10 cellular contexts compared by ENCODE assay signal in genomic region chr14:93104961-93105360, GRCh38. TPM values are rescaled to one million over a fixed set of nuclear protein-coding genes. Genes with fewer than 3 reads are reported as not detected.
DNase-seq lines count a peak whose midpoint lies in the region; ATAC-seq and TF ChIP-seq lines count a peak whose summit lies in the region.
"Had no signal": no experiment of that assay in that cellular context is flagged by ENCODE, and none has a peak within 500 bp of the region (broad histone marks: within the 10 kb centered on the region; RNA-seq: fewer than 3 reads in every experiment).

No MANE protein-coding gene starts in this region.

- H3K27me3 Mint-ChIP-seq in activated CD4-positive, alpha-beta T cell treated with anti-CD3 and anti-CD28 coated beads, Interleukin-2, amount 10 ng/mL, durations not matched to agents 7 days and 5 days: no peaks in the 10 kb centered on the region
- no peaks in the 10 kb centered on the region for H3K27me3 Mint-ChIP-seq in endodermal cell (ENCODE audit: insufficient read depth)

- H3K4me2 ChIP-seq in OCI-LY7 (ENCODE audit: low read length): no peak overlapping the region

- no peak overlapping the region for H3K27ac ChIP-seq in OCI-LY7 (ENCODE audit: low read depth, low read length, poor library complexity, severe bottlenecking)
- no peak overlapping the region for H3K27ac ChIP-seq in endodermal cell (ENCODE audit: low read depth, low read length)
- H3K27ac ChIP-seq: C4-2B had no signal

- CTCF ChIA-PET in activated CD4-positive, alpha-beta T cell treated with anti-CD3 and anti-CD28 coated beads, Interleukin-2, amount 10 ng/mL, durations not matched to agents 7 days and 5 days (lab: Charles Lee): interaction anchor here (0.5 to 7.8 kb wide), 6 partner anchors 10 to 835 kb away, joined by 3 to 68 read pairs (median 4); partner anchors contain the start of gene ITPK1
- CTCF ChIA-PET in OCI-LY7 (lab: Charles Lee; ENCODE audit: unreplicated experiment): interaction anchor here (0.6 kb wide), 2 partner anchors 27 to 39 kb away, joined by 3 to 4 read pairs; no protein-coding TSS in a partner anchor

- no peak overlapping the region for H3K4me3 Mint-ChIP-seq in activated CD4-positive, alpha-beta T cell treated with anti-CD3 and anti-CD28 coated beads, Interleukin-2, amount 10 ng/mL, durations not matched to agents 7 days and 5 days
- no peak overlapping the region for H3K4me3 Mint-ChIP-seq in endodermal cell
- H3K4me3 Mint-ChIP-seq in stimulated activated effector memory CD8-positive, alpha-beta T cell treated with anti-CD3 and anti-CD28 coated beads, Interleukin-12 subunit alpha, Interleukin-12 subunit beta, amount 100 ng/mL, for 72 hours: no peak overlapping the region

- no TSS peak for BruUV-seq in OCI-LY7 (replicated peaks; lab: Mats Ljungman, UMichigan)

- H3K9me3 Mint-ChIP-seq in activated CD4-positive, alpha-beta T cell treated with anti-CD3 and anti-CD28 coated beads, Interleukin-2, amount 10 ng/mL, durations not matched to agents 7 days and 5 days: no peaks in the 10 kb centered on the region
- H3K9me3 Mint-ChIP-seq in endodermal cell: no peaks in the 10 kb centered on the region
- H3K9me3 Mint-ChIP-seq in stimulated activated effector memory CD8-positive, alpha-beta T cell treated with anti-CD3 and anti-CD28 coated beads, Interleukin-12 subunit alpha, Interleukin-12 subunit beta, amount 100 ng/mL, for 72 hours: no peaks in the 10 kb centered on the region

- WGBS in endodermal cell (ENCODE audit: insufficient coverage in 1 of 2, insufficient read length in 1 of 2), 2 experiments: 64 to 76% methylated on average over 3 to 6 of the region's 6 CpGs

- H3K9ac ChIP-seq in endodermal cell (ENCODE audit: extremely low read depth, low read length, poor library complexity, severe bottlenecking): no peak overlapping the region

- H3K27me3 ChIP-seq in endodermal cell (ENCODE audit: control insufficient read depth, insufficient read depth, low read length, poor library complexity, severe bottlenecking): no peaks in the 10 kb centered on the region

- POLR2A ChIA-PET in activated CD4-positive, alpha-beta T cell treated with anti-CD3 and anti-CD28 coated beads, Interleukin-2, amount 10 ng/mL, durations not matched to agents 7 days and 5 days (lab: Charles Lee): no interaction called here
- POLR2A ChIA-PET in OCI-LY7 (lab: Charles Lee): interaction anchor here (0.6 kb wide), 1 partner anchor 67 kb away, joined by 3 read pairs; no protein-coding TSS in a partner anchor

- H3K79me2 ChIP-seq in OCI-LY7 (ENCODE audit: insufficient read depth, low read depth, low read length): no peaks in the 10 kb centered on the region

- H3K36me3 ChIP-seq in OCI-LY7 (ENCODE audit: insufficient read depth, low read length) (no peaks in the 10 kb centered on the region), endodermal cell (ENCODE audit: control insufficient read depth, insufficient read depth, low read length) (no peaks in the 10 kb centered on the region)

- no peak overlapping the region for H3K4me3 ChIP-seq in OCI-LY7 (ENCODE audit: low read depth, low read length, poor library complexity, severe bottlenecking)
- no peak overlapping the region for H3K4me3 ChIP-seq in endodermal cell (ENCODE audit: low read length)

- peak; percentile 56 for TF ChIP-seq CTCF in OCI-LY7 (conservative IDR thresholded peaks at IDR 0.05; ENCODE audit: low read length)
- peak; percentile 66 for TF ChIP-seq CTCF in endodermal cell (conservative IDR thresholded peaks at IDR 0.05)

- H3K9me3 ChIP-seq in OCI-LY7 (ENCODE audit: low read length) (no peaks in the 10 kb centered on the region), endodermal cell (ENCODE audit: control insufficient read depth, low read length) (no peaks in the 10 kb centered on the region)

- ATAC-seq in stimulated activated effector memory CD8-positive, alpha-beta T cell treated with anti-CD3 and anti-CD28 coated beads, Interleukin-12 subunit alpha, Interleukin-12 subunit beta, amount 100 ng/mL, for 72 hours: no peak
- no peak for ATAC-seq in HG02759 (IDR thresholded peaks at IDR 0.05; ENCODE audit: unreplicated experiment)

- no peak overlapping the region for H2AFZ ChIP-seq in OCI-LY7 (ENCODE audit: low read length)

- no peaks in the 10 kb centered on the region for H3K9me2 ChIP-seq in OCI-LY7 (ENCODE audit: insufficient read depth, low read length)

- H3K36me3 Mint-ChIP-seq in activated CD4-positive, alpha-beta T cell treated with anti-CD3 and anti-CD28 coated beads, Interleukin-2, amount 10 ng/mL, durations not matched to agents 7 days and 5 days (ENCODE audit: low read depth): peaks cover 4% of the 10 kb centered on the region
- no peaks in the 10 kb centered on the region for H3K36me3 Mint-ChIP-seq in endodermal cell (ENCODE audit: low read depth)
- H3K36me3 Mint-ChIP-seq in stimulated activated effector memory CD8-positive, alpha-beta T cell treated with anti-CD3 and anti-CD28 coated beads, Interleukin-12 subunit alpha, Interleukin-12 subunit beta, amount 100 ng/mL, for 72 hours: peaks cover 7% of the 10 kb centered on the region

- H4K20me1 ChIP-seq in OCI-LY7 (ENCODE audit: insufficient read depth, low read length): no peaks in the 10 kb centered on the region; the same call in 1 of the 2 replicates

- peaks cover 24% of the 10 kb centered on the region for H3K4me1 ChIP-seq in OCI-LY7 (ENCODE audit: insufficient read depth, low read length, poor library complexity, severe bottlenecking)
- no peaks in the 10 kb centered on the region for H3K4me1 ChIP-seq in endodermal cell (ENCODE audit: control insufficient read depth, insufficient read depth, low read length)

- peaks cover 68% of the 10 kb centered on the region for H3K4me1 Mint-ChIP-seq in activated CD4-positive, alpha-beta T cell treated with anti-CD3 and anti-CD28 coated beads, Interleukin-2, amount 10 ng/mL, durations not matched to agents 7 days and 5 days
- peaks cover 16% of the 10 kb centered on the region for H3K4me1 Mint-ChIP-seq in endodermal cell
- peaks cover 55% of the 10 kb centered on the region for H3K4me1 Mint-ChIP-seq in stimulated activated effector memory CD8-positive, alpha-beta T cell treated with anti-CD3 and anti-CD28 coated beads, Interleukin-12 subunit alpha, Interleukin-12 subunit beta, amount 100 ng/mL, for 72 hours

- intact Hi-C loops in OCI-LY7 (cut with micrococcal nuclease; ENCODE audit: unreplicated experiment): no loop called here

- H3K27ac Mint-ChIP-seq in activated CD4-positive, alpha-beta T cell treated with anti-CD3 and anti-CD28 coated beads, Interleukin-2, amount 10 ng/mL, durations not matched to agents 7 days and 5 days: peak overlapping the region; percentile 98
- H3K27ac Mint-ChIP-seq in endodermal cell: peak overlapping the region; percentile 85
- peak overlapping the region; percentile 97 for H3K27ac Mint-ChIP-seq in stimulated activated effector memory CD8-positive, alpha-beta T cell treated with anti-CD3 and anti-CD28 coated beads, Interleukin-12 subunit alpha, Interleukin-12 subunit beta, amount 100 ng/mL, for 72 hours

- no peak for DNase-seq in activated CD4-positive, alpha-beta T cell treated with anti-CD3 and anti-CD28 coated beads, Interleukin-2, amount 10 ng/mL, durations not matched to agents 7 days and 5 days
- no peak for DNase-seq in activated CD4-positive, alpha-beta T cell treated with anti-CD3 and anti-CD28 coated beads, Interleukin-2, amount 50 U/mL, for 48 hours
- DNase-seq in OCI-LY7 (ENCODE audit: low spot score) (no peak), endodermal cell (peak; percentile 85), NCI-H1048 (lab: John Stamatoyannopoulos, UW) (no peak), SW 1271 (lab: John Stamatoyannopoulos, UW) (no peak)
- DNase-seq in stimulated activated effector memory CD8-positive, alpha-beta T cell treated with anti-CD3 and anti-CD28 coated beads, Interleukin-12 subunit alpha, Interleukin-12 subunit beta, amount 100 ng/mL, for 72 hours (ENCODE audit: low spot score in 2 of 2): no peak
- DNase-seq: effector CD4-positive, alpha-beta T cell had no signal

RNA-seq across cellular contexts. Expression of gene ITPK1, which starts 10.8 kb away (rescaled TPM):
- 10 to 100 TPM; 63.7 to 71.0 TPM for total RNA-seq in activated CD4-positive, alpha-beta T cell treated with anti-CD3 and anti-CD28 coated beads, Interleukin-2, amount 10 ng/mL, durations not matched to agents 7 days and 5 days
- total RNA-seq in OCI-LY7 (2014; rRNA removed; shearing (Covaris generic)): 17.8 and 25.2 TPM in 2 replicates
- total RNA-seq in OCI-LY7 (2022) (34.7 and 35.8 TPM in 2 replicates), endodermal cell (10 to 100 TPM; 59.9 to 66.9 TPM)
- 30.1 TPM for polyA plus RNA-seq in endodermal cell (2013, experiment 1 of 2)
- 32.0 TPM for polyA plus RNA-seq in endodermal cell (2013, experiment 2 of 2)
